ENCODE assay signal across 9 cellular contexts in the genomic region with DNA sequence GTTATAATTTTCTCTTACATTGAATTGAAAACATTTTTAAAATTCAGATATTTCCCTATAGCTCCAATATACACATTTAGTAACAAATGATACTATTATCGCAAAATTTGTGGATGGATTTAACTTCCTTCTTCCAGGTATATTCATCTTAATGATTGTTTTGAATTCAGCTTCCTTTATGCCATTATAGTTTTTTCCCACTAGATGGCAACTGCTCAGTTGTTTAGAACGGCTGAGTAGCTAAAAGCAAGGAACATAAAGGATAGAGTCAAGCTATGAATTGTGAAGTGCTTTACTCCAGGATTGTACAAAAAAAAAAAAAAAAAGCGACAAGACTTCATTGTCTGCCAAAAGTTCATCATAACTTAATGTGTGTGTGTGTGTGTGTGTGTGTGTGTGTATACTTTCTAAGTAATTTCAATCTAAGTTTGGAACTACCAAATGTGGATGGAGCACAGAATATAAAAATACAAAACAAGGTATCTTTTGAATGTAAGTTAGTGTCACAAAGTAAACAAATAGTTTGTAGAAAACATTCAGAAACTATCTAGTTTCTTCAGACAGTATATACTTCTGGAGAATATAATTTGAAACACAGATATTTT.
A peak's percentile ranks its signal among the peaks of the same experiment; 100 is the strongest.
DNase-seq lines count a peak whose midpoint lies in the region; ATAC-seq and TF ChIP-seq lines count a peak whose summit lies in the region.
"Had no signal": no experiment of that assay in that cellular context is flagged by ENCODE, and none has a peak within 500 bp of the region (broad histone marks: within the 10 kb centered on the region; RNA-seq: fewer than 3 reads in every experiment).

No MANE protein-coding gene starts in this region.

- H4K20me1 ChIP-seq in OCI-LY1 (ENCODE audit: insufficient read depth, low read length) (0 out of 2 replicates have a peak, but pooled peaks cover 2% of the 10 kb centered on the region), smooth muscle cell (ENCODE audit: low read depth) (no peaks in the 10 kb centered on the region)

- H3K79me2 ChIP-seq in OCI-LY1 (ENCODE audit: insufficient read depth, low read length): no peaks in the 10 kb centered on the region
- no peaks in the 10 kb centered on the region for H3K79me2 ChIP-seq in smooth muscle cell (ENCODE audit: low read depth)

- no peaks in the 10 kb centered on the region for H3K27me3 Mint-ChIP-seq in activated CD4-positive, alpha-beta T cell treated with anti-CD3 and anti-CD28 coated beads for 36 hours

- H2AFZ ChIP-seq in OCI-LY1 (ENCODE audit: low read length) (no peak overlapping the region), smooth muscle cell (ENCODE audit: low read depth) (no peak overlapping the region)

- H3K4me1 ChIP-seq in OCI-LY1 (ENCODE audit: insufficient read depth, low read length, severe bottlenecking) (no peaks in the 10 kb centered on the region), smooth muscle cell (ENCODE audit: low read depth) (no peaks in the 10 kb centered on the region)

- DNase-seq in AG09319 (ENCODE audit: extremely low read depth, low read depth) (no peak), fibroblast of mammary gland (ENCODE audit: low read depth) (peak; percentile 43), smooth muscle cell (lab: John Stamatoyannopoulos, UW; ENCODE audit: unreplicated experiment) (no peak)
- DNase-seq in stimulated activated naive CD4-positive, alpha-beta T cell (lab: John Stamatoyannopoulos, UW): no peak
- no peak for DNase-seq in activated CD4-positive, alpha-beta T cell treated with anti-CD3 and anti-CD28 coated beads for 36 hours

- H3K36me3 ChIP-seq in OCI-LY1 (ENCODE audit: insufficient read depth, low read length) (no peaks in the 10 kb centered on the region), smooth muscle cell (ENCODE audit: low read depth) (no peaks in the 10 kb centered on the region)
- H3K36me3 ChIP-seq: HAP-1 had no signal

- no peak overlapping the region for H3K4me3 Mint-ChIP-seq in activated CD4-positive, alpha-beta T cell treated with anti-CD3 and anti-CD28 coated beads for 36 hours

- H3K4me2 ChIP-seq in OCI-LY1 (ENCODE audit: low read length) (no peak overlapping the region), smooth muscle cell (no peak overlapping the region)

- H3K9me3 Mint-ChIP-seq in activated CD4-positive, alpha-beta T cell treated with anti-CD3 and anti-CD28 coated beads for 36 hours (ENCODE audit: low read depth): peaks cover 20% of the 10 kb centered on the region

- no peak overlapping the region for H3K27ac Mint-ChIP-seq in activated CD4-positive, alpha-beta T cell treated with anti-CD3 and anti-CD28 coated beads for 36 hours

- no peaks in the 10 kb centered on the region for H3K4me1 Mint-ChIP-seq in activated CD4-positive, alpha-beta T cell treated with anti-CD3 and anti-CD28 coated beads for 36 hours

- POLR2A ChIA-PET in activated CD4-positive, alpha-beta T cell treated with anti-CD3 and anti-CD28 coated beads for 36 hours (lab: Charles Lee): no interaction called here

- intact Hi-C loops in activated CD4-positive, alpha-beta T cell treated with anti-CD3 and anti-CD28 coated beads for 36 hours (cut with DNase I, micrococcal nuclease): no loop called here

- H3K9me3 ChIP-seq in OCI-LY1 (ENCODE audit: low read length) (no peaks in the 10 kb centered on the region), smooth muscle cell (replicated peaks; ENCODE audit: low read depth) (no peaks in the 10 kb centered on the region)
- H3K9me3 ChIP-seq: HAP-1 had no signal

- CTCF ChIA-PET in activated CD4-positive, alpha-beta T cell treated with anti-CD3 and anti-CD28 coated beads for 36 hours (lab: Charles Lee): interaction anchor here (0.7 kb wide), 1 partner anchor 175 kb away, joined by 3 read pairs; no protein-coding TSS in a partner anchor

- peak; percentile 59 for ATAC-seq in GM21576 (IDR thresholded peaks at IDR 0.05; ENCODE audit: unreplicated experiment)
- no peak for ATAC-seq in HG03025 (IDR thresholded peaks at IDR 0.05; ENCODE audit: low FRiP score, unreplicated experiment)
- ATAC-seq in activated CD4-positive, alpha-beta T cell treated with anti-CD3 and anti-CD28 coated beads for 36 hours: no peak

- peak; percentile 65 for TF ChIP-seq CTCF in AG09319 (IDR thresholded peaks at IDR 0.05; ENCODE audit: low read depth, low read length)
- TF ChIP-seq CTCF in OCI-LY1 (IDR thresholded peaks at IDR 0.05; ENCODE audit: low read length): peak; percentile 50; the same call in 1 of the 2 replicates
- TF ChIP-seq CTCF in fibroblast of mammary gland (conservative IDR thresholded peaks at IDR 0.05; ENCODE audit: control insufficient read depth, insufficient read depth, low read depth, low read length): peak; percentile 60
- TF ChIP-seq CTCF in smooth muscle cell (IDR thresholded peaks at IDR 0.05; ENCODE audit: borderline replicate concordance, insufficient read depth, poor library complexity, severe bottlenecking): peak; percentile 58

- H3K27ac ChIP-seq in OCI-LY1 (ENCODE audit: low read depth, low read length, poor library complexity, severe bottlenecking) (no peak overlapping the region), smooth muscle cell (ENCODE audit: low read depth) (no peak overlapping the region)

- H3F3A ChIP-seq in OCI-LY1 (ENCODE audit: insufficient read depth, low read length) (no peaks in the 10 kb centered on the region), smooth muscle cell (ENCODE audit: low read depth) (no peaks in the 10 kb centered on the region)

- 27% methylated on average over 3 of the region's 3 CpGs for WGBS in smooth muscle cell (ENCODE audit: low lambda C conversion rate)

- H3K4me3 ChIP-seq in OCI-LY1 (ENCODE audit: low read depth, low read length, poor library complexity, severe bottlenecking) (no peak overlapping the region), fibroblast of mammary gland (ENCODE audit: control insufficient read depth, low read depth, low read length) (no peak overlapping the region), smooth muscle cell (no peak overlapping the region)
- H3K4me3 ChIP-seq: HAP-1 had no signal

- H3K36me3 Mint-ChIP-seq in activated CD4-positive, alpha-beta T cell treated with anti-CD3 and anti-CD28 coated beads for 36 hours (ENCODE audit: low read depth): peaks cover 1% of the 10 kb centered on the region

- no peaks in the 10 kb centered on the region for H3K27me3 ChIP-seq in OCI-LY1 (ENCODE audit: insufficient read depth, low read length)
- no peaks in the 10 kb centered on the region for H3K27me3 ChIP-seq in smooth muscle cell (ENCODE audit: low read depth)

- H3K9me2 ChIP-seq in OCI-LY1 (ENCODE audit: low read depth, low read length): no peaks in the 10 kb centered on the region

- H3K9ac ChIP-seq in OCI-LY1 (ENCODE audit: low read length) (no peak overlapping the region), smooth muscle cell (ENCODE audit: low read depth) (no peak overlapping the region)
